Comparison of ENCODE assay signal across 11 cellular contexts in genomic region chr1:164773146-164773545, GRCh38.
DNase-seq lines count a peak whose midpoint lies in the region; ATAC-seq, FAIRE-seq and TF ChIP-seq lines count a peak whose summit lies in the region.
"Had no signal": no experiment of that assay in that cellular context is flagged by ENCODE, and none has a peak within 500 bp of the region (broad histone marks: within the 10 kb centered on the region; RNA-seq: fewer than 3 reads in every experiment).

No MANE protein-coding gene starts in this region.

- peaks cover 7% of the 10 kb centered on the region for H3K36me3 Mint-ChIP-seq in Caco-2 (ENCODE audit: insufficient read depth, unreplicated experiment)

- H3K27me3 ChIP-seq in Caco-2 (replicated peaks; ENCODE audit: control insufficient read depth, insufficient read depth, low read length) (no peaks in the 10 kb centered on the region), foreskin keratinocyte (no peaks in the 10 kb centered on the region), psoas muscle (ENCODE audit: insufficient read depth in 3 of 3, low read length in 2 of 3) (no peaks in the 10 kb centered on the region)
- H3K27me3 ChIP-seq: upper lobe of right lung had no signal

- H3K36me3 ChIP-seq in Caco-2 (ENCODE audit: control insufficient read depth, insufficient read depth, low read length) (peaks cover 1% of the 10 kb centered on the region; the same call in 1 of the 2 replicates), psoas muscle (ENCODE audit: insufficient read depth in 1 of 2, low read depth in 1 of 2) (no peaks in the 10 kb centered on the region)
- H3K36me3 ChIP-seq: upper lobe of right lung had no signal

- H3K27me3 Mint-ChIP-seq in Caco-2 (ENCODE audit: insufficient read depth, unreplicated experiment): no peaks in the 10 kb centered on the region
- H3K27me3 Mint-ChIP-seq: activated B cell treated with CpG ODN at 0.5 μM for 24 hours had no signal

- WGBS in psoas muscle, 3 donors: 62 to 88% (median 69%) methylated on average over 6 of the region's 6 CpGs

- POLR2A ChIA-PET in Caco-2 (lab: Charles Lee): no interaction called here

- no peaks in the 10 kb centered on the region for H3K9me3 Mint-ChIP-seq in Caco-2 (ENCODE audit: unreplicated experiment)
- H3K9me3 Mint-ChIP-seq: activated B cell treated with CpG ODN at 0.5 μM for 24 hours had no signal

- peak overlapping the region; percentile 78 for H3K27ac Mint-ChIP-seq in Caco-2 (ENCODE audit: unreplicated experiment)
- H3K27ac Mint-ChIP-seq: activated B cell treated with CpG ODN at 0.5 μM for 24 hours had no signal

- peaks cover 78% of the 10 kb centered on the region for H3K4me1 Mint-ChIP-seq in Caco-2 (ENCODE audit: low read depth, unreplicated experiment)
- H3K4me1 Mint-ChIP-seq: activated B cell treated with CpG ODN at 0.5 μM for 24 hours had no signal

- H3K27ac ChIP-seq in foreskin keratinocyte (peak overlapping the region; percentile 4), psoas muscle (peak overlapping the region; percentile 89)

- intact Hi-C loops in Caco-2 (cut with micrococcal nuclease; ENCODE audit: unreplicated experiment): loop anchor here (2.0 to 10.0 kb wide), 3 partner anchors 14 to 278 kb away; partner anchors contain the start of gene PBX1
- intact Hi-C loops in psoas muscle (cut with DNase I): loop anchor here in 1 of 2 donors (5.0 kb wide), 1 partner anchor 66 kb away; no protein-coding TSS in a partner anchor

- H3K4me3 Mint-ChIP-seq in Caco-2 (ENCODE audit: unreplicated experiment): peak overlapping the region; percentile 24
- H3K4me3 Mint-ChIP-seq: activated B cell treated with CpG ODN at 0.5 μM for 24 hours had no signal

- no peak for DNase-seq in Caco-2
- peak; percentile 62 for DNase-seq in SK-N-DZ (ENCODE audit: low spot score)
- no peak for DNase-seq in foreskin keratinocyte
- DNase-seq in psoas muscle: no peak
- DNase-seq in T1000 (lab: John Stamatoyannopoulos, UW): no peak
- no peak for DNase-seq in urothelium cell line (ENCODE audit: low spot score)
- DNase-seq in GM10266 (ENCODE audit: extremely low spot score): no peak
- DNase-seq: activated B cell treated with CpG ODN at 0.5 μM for 24 hours, NCI-H1930 had no signal

- TF ChIP-seq CTCF in Caco-2 (IDR thresholded peaks at IDR 0.05; ENCODE audit: insufficient read depth in 1 of 2, low read depth in 1 of 2, low read length in 1 of 2, severe bottlenecking in 1 of 2, unreplicated experiment in 1 of 2) (no peak), foreskin keratinocyte (conservative IDR thresholded peaks at IDR 0.05) (no peak), psoas muscle (IDR thresholded peaks at IDR 0.05) (no peak), GM10266 (IDR thresholded peaks at IDR 0.05; ENCODE audit: control insufficient read depth, insufficient read depth, low read depth, missing control alignments) (no peak)

- BruUV-seq in Caco-2 (replicated peaks; lab: Mats Ljungman, UMichigan): no TSS peak

- H3K4me1 ChIP-seq in Caco-2 (peaks cover 89% of the 10 kb centered on the region), foreskin keratinocyte (peaks cover 23% of the 10 kb centered on the region), psoas muscle (peaks cover 54% of the 10 kb centered on the region)

- H3K4me3 ChIP-seq in Caco-2 (ENCODE audit: low read depth, low read length) (no peak overlapping the region), psoas muscle (no peak overlapping the region)
- H3K4me3 ChIP-seq: upper lobe of right lung had no signal

- H3K9me3 ChIP-seq in Caco-2: no peaks in the 10 kb centered on the region
- no peaks in the 10 kb centered on the region for H3K9me3 ChIP-seq in psoas muscle
- H3K9me3 ChIP-seq: upper lobe of right lung had no signal

- FAIRE-seq in urothelium cell line (lab: Jason Lieb, UNC): no peak

- CTCF ChIA-PET in Caco-2 (lab: Charles Lee): no interaction called here

- no peak for ATAC-seq in foreskin keratinocyte
- ATAC-seq in psoas muscle: peak in 3 of 4 donors; percentile 42 to 54 (median 53)
- ATAC-seq in HG02759 (IDR thresholded peaks at IDR 0.05; ENCODE audit: unreplicated experiment): no peak

Comparison
In these comparisons a context has a peak if more than half of its experiments do, and no peak if none do; other contexts are left out.
1. ATAC-seq: peak in psoas muscle (3 of 4); none in foreskin keratinocyte (single experiment) and HG02759 (single experiment).